1 cellular context compared by ENCODE assay signal in the genomic region with DNA sequence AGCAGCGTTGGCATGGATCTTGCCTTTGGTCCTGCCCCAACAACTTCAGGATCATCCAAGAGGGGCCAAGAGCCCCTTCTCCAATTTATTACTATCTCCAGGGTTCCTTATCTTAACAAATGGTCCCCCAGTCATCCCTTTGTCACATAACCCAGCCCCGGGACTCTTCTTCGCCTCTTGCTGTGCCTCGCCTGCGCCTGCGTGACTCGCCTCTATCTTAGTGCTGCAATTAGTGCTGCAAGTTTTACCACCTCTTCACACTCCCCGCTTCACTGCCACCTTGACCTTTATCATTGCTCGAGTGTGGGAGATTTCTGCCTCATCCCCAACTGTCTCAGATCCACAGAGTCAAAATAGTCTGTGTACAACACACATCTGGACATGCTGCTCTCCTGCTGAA.
TF ChIP-seq lines count a peak whose summit lies in the region.

No MANE protein-coding gene starts in this region.

TF ChIP-seq in K562, 482 proteins besides CTCF, POLR2A, EP300 and RAD21:
- TF ChIP-seq NRF1 (conservative IDR thresholded peaks at IDR 0.05 in 1 of 2, IDR thresholded peaks at IDR 0.05 in 1 of 2): peak; percentile 80 to 82
- no peak for TF ChIP-seq ZNF445 (CRISPR knock-in tag; IDR thresholded peaks at IDR 0.05; ENCODE audit: low read depth)
